Comparison of ENCODE assay signal across 8 cellular contexts in the genomic region with DNA sequence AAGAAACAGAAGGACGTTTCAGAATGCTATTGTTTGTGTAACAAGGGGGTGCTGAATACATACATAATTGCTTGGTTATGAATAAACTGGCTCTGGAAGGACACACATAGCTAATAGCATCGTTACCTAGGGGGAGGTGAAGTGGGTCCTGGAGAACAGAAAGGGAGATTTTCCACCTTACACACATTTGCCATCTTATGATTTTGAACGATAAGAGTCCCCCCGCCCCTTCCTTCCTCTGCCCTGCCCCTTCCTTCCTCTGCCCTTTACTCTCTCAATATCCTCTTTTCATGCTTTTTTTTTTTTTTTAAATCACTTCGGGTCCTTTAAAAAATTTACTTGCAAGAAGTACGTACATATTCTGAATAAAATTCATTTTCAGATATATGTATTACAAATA. TPM values are rescaled to one million over a fixed set of nuclear protein-coding genes. Genes with fewer than 3 reads are reported as not detected.
DNase-seq lines count a peak whose midpoint lies in the region; ATAC-seq and TF ChIP-seq lines count a peak whose summit lies in the region.

No MANE protein-coding gene starts in this region.

- no peaks in the 10 kb centered on the region for H3K36me3 Mint-ChIP-seq in CD14-positive monocyte
- no peaks in the 10 kb centered on the region for H3K36me3 Mint-ChIP-seq in activated T-helper 2 cell treated with anti-CD3 and anti-CD28 coated beads, Interferon-gamma antibody, Interleukin-2, Interleukin-4, amounts not matched to agents 10 μg/mL and 5 μg/mL and 100 μg/mL, durations not matched to agents 14 hours and 24 hours and 36 hours (ENCODE audit: low read depth)

- intact Hi-C loops in CD14-positive monocyte (cut with micrococcal nuclease) (loop anchor here (2.0 to 10.0 kb wide), 7 partner anchors 49 to 389 kb away; a partner anchor contains a TSS), vagina (cut with DNase I) (loop anchor here (10.0 kb wide), 4 partner anchors 89 to 389 kb away; a partner anchor contains a TSS)
- intact Hi-C loops in activated T-helper 2 cell treated with anti-CD3 and anti-CD28 coated beads, Interferon-gamma antibody, Interleukin-2, Interleukin-4, amounts not matched to agents 10 μg/mL and 5 μg/mL and 100 μg/mL, durations not matched to agents 14 hours and 24 hours and 36 hours (cut with micrococcal nuclease) = loop anchor here (1.0 to 10.0 kb wide), 6 partner anchors 27 to 199 kb away; a partner anchor contains a TSS

- H3K9me3 Mint-ChIP-seq in CD14-positive monocyte = no peaks in the 10 kb centered on the region
- no peaks in the 10 kb centered on the region for H3K9me3 Mint-ChIP-seq in activated T-helper 2 cell treated with anti-CD3 and anti-CD28 coated beads, Interferon-gamma antibody, Interleukin-2, Interleukin-4, amounts not matched to agents 10 μg/mL and 5 μg/mL and 100 μg/mL, durations not matched to agents 14 hours and 24 hours and 36 hours

- H3K27ac Mint-ChIP-seq in CD14-positive monocyte = peak overlapping the region; percentile 97 to 100 (median 99)
- peak overlapping the region; percentile 95 for H3K27ac Mint-ChIP-seq in activated T-helper 2 cell treated with anti-CD3 and anti-CD28 coated beads, Interferon-gamma antibody, Interleukin-2, Interleukin-4, amounts not matched to agents 10 μg/mL and 5 μg/mL and 100 μg/mL, durations not matched to agents 14 hours and 24 hours and 36 hours

- H3K9me3 ChIP-seq in neural cell (ENCODE audit: low read length) = no peaks in the 10 kb centered on the region
- H3K9me3 ChIP-seq in vagina = no peaks in the 10 kb centered on the region

- peak overlapping the region; percentile 96 to 97 for H3K4me3 Mint-ChIP-seq in CD14-positive monocyte
- peak overlapping the region; percentile 93 for H3K4me3 Mint-ChIP-seq in activated T-helper 2 cell treated with anti-CD3 and anti-CD28 coated beads, Interferon-gamma antibody, Interleukin-2, Interleukin-4, amounts not matched to agents 10 μg/mL and 5 μg/mL and 100 μg/mL, durations not matched to agents 14 hours and 24 hours and 36 hours (ENCODE audit: low read depth)

- peak overlapping the region; percentile 77 for H3K4me2 ChIP-seq in neural cell (ENCODE audit: low read length)

- TF ChIP-seq EP300 in neural cell (conservative IDR thresholded peaks at IDR 0.05; ENCODE audit: poor library complexity, severe bottlenecking) = no peak

- TF ChIP-seq POLR2A in NB4 (IDR thresholded peaks at IDR 0.05; ENCODE audit: extremely low read depth, insufficient read length) (no peak), vagina (IDR thresholded peaks at IDR 0.05) (no peak)

- DNase-seq in CD14-positive monocyte (ENCODE audit: low spot score) (no peak), NB4 (ENCODE audit: low read depth) (peak; percentile 48), hepatic stellate cell (ENCODE audit: low spot score) (no peak), KG1 (lab: John Stamatoyannopoulos, UW) (no peak), vagina (ENCODE audit: extremely low spot score in 2 of 2) (no peak)
- peak; percentile 43 for DNase-seq in activated T-helper 2 cell treated with anti-CD3 and anti-CD28 coated beads, Interferon-gamma antibody, Interleukin-2, Interleukin-4, amounts not matched to agents 10 μg/mL and 5 μg/mL and 100 μg/mL, durations not matched to agents 14 hours and 24 hours and 36 hours (ENCODE audit: low spot score)

- H3K27ac ChIP-seq in neural cell (ENCODE audit: low read length) (peak overlapping the region; percentile 78), vagina (no peak overlapping the region)

- H3K36me3 ChIP-seq in neural cell (ENCODE audit: insufficient read depth, low read length) (no peaks in the 10 kb centered on the region), vagina (no peaks in the 10 kb centered on the region)

- H4K20me1 ChIP-seq in neural cell (ENCODE audit: insufficient read depth) = no peaks in the 10 kb centered on the region

- peaks cover 3% of the 10 kb centered on the region for H3K27me3 ChIP-seq in neural cell (ENCODE audit: insufficient read depth, low read depth, low read length)
- no peaks in the 10 kb centered on the region for H3K27me3 ChIP-seq in vagina

- TF ChIP-seq CTCF in CD14-positive monocyte (IDR thresholded peaks at IDR 0.05) (no peak), NB4 (IDR thresholded peaks at IDR 0.05; ENCODE audit: low read depth, low read length) (no peak), neural cell (IDR thresholded peaks at IDR 0.05; ENCODE audit: poor library complexity, severe bottlenecking) (no peak), vagina (IDR thresholded peaks at IDR 0.05) (no peak)

- no peak for TF ChIP-seq RAD21 in neural cell (conservative IDR thresholded peaks at IDR 0.05)

- peaks cover 0 to 1% (median 0%) of the 10 kb centered on the region in 3 donors for H3K27me3 Mint-ChIP-seq in CD14-positive monocyte (ENCODE audit: low read depth in 3 of 3)
- no peaks in the 10 kb centered on the region for H3K27me3 Mint-ChIP-seq in activated T-helper 2 cell treated with anti-CD3 and anti-CD28 coated beads, Interferon-gamma antibody, Interleukin-2, Interleukin-4, amounts not matched to agents 10 μg/mL and 5 μg/mL and 100 μg/mL, durations not matched to agents 14 hours and 24 hours and 36 hours (ENCODE audit: low read depth)

- H3F3A ChIP-seq in neural cell (ENCODE audit: insufficient read depth, low read length, poor library complexity, severe bottlenecking) = no peaks in the 10 kb centered on the region

- peak overlapping the region; percentile 71 for H2AFZ ChIP-seq in neural cell (ENCODE audit: low read depth, low read length)

- peak overlapping the region; percentile 74 for H3K4me3 ChIP-seq in NB4 (ENCODE audit: low read depth, low read length)
- peak overlapping the region; percentile 79 for H3K4me3 ChIP-seq in neural cell (ENCODE audit: low read length)
- peak overlapping the region in 1 of 2 donors; percentile 98 for H3K4me3 ChIP-seq in vagina

- H3K4me1 Mint-ChIP-seq in CD14-positive monocyte = peaks cover 63% of the 10 kb centered on the region
- peaks cover 24% of the 10 kb centered on the region for H3K4me1 Mint-ChIP-seq in activated T-helper 2 cell treated with anti-CD3 and anti-CD28 coated beads, Interferon-gamma antibody, Interleukin-2, Interleukin-4, amounts not matched to agents 10 μg/mL and 5 μg/mL and 100 μg/mL, durations not matched to agents 14 hours and 24 hours and 36 hours (ENCODE audit: low read depth)

- no peak for ATAC-seq in GM21447 (IDR thresholded peaks at IDR 0.05; ENCODE audit: unreplicated experiment)

- no peaks in the 10 kb centered on the region for H3K9me2 ChIP-seq in neural cell (ENCODE audit: insufficient read depth, low read length)

- peaks cover 8% of the 10 kb centered on the region for H3K79me2 ChIP-seq in neural cell (replicated peaks; ENCODE audit: insufficient read depth, low read length)

- peak overlapping the region; percentile 81 for H3K9ac ChIP-seq in neural cell (ENCODE audit: low read length)

- H3K4me1 ChIP-seq in vagina = peaks cover 17% of the 10 kb centered on the region

TF ChIP-seq in neural cell, 6 proteins besides CTCF, POLR2A, EP300 and RAD21:
- TF ChIP-seq SMC3 (conservative IDR thresholded peaks at IDR 0.05; ENCODE audit: poor library complexity) (no peak), MXI1 (conservative IDR thresholded peaks at IDR 0.05; ENCODE audit: poor library complexity, severe bottlenecking) (no peak), TAF1 (IDR thresholded peaks at IDR 0.05; ENCODE audit: low read depth) (no peak), EZH2 (IDR thresholded peaks at IDR 0.05; ENCODE audit: borderline replicate concordance, insufficient read depth, low read length, poor library complexity, severe bottlenecking) (no peak), POLR2AphosphoS5 (IDR thresholded peaks at IDR 0.05) (no peak)
- TF ChIP-seq, protein P1, sequence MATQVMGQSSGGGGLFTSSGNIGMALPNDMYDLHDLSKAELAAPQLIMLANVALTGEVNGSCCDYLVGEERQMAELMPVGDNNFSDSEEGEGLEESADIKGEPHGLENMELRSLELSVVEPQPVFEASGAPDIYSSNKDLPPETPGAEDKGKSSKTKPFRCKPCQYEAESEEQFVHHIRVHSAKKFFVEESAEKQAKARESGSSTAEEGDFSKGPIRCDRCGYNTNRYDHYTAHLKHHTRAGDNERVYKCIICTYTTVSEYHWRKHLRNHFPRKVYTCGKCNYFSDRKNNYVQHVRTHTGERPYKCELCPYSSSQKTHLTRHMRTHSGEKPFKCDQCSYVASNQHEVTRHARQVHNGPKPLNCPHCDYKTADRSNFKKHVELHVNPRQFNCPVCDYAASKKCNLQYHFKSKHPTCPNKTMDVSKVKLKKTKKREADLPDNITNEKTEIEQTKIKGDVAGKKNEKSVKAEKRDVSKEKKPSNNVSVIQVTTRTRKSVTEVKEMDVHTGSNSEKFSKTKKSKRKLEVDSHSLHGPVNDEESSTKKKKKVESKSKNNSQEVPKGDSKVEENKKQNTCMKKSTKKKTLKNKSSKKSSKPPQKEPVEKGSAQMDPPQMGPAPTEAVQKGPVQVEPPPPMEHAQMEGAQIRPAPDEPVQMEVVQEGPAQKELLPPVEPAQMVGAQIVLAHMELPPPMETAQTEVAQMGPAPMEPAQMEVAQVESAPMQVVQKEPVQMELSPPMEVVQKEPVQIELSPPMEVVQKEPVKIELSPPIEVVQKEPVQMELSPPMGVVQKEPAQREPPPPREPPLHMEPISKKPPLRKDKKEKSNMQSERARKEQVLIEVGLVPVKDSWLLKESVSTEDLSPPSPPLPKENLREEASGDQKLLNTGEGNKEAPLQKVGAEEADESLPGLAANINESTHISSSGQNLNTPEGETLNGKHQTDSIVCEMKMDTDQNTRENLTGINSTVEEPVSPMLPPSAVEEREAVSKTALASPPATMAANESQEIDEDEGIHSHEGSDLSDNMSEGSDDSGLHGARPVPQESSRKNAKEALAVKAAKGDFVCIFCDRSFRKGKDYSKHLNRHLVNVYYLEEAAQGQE (IDR thresholded peaks at IDR 0.05; ENCODE audit: borderline replicate concordance) = no peak

RNA-seq across cellular contexts. Expression of a gene that starts 0.9 kb away (rescaled TPM):
- 10 to 100 TPM; 33.9 to 37.8 TPM for polyA plus RNA-seq in CD14-positive monocyte
- 17.7 and 19.4 TPM in 2 replicates for total RNA-seq in activated T-helper 2 cell treated with anti-CD3 and anti-CD28 coated beads, Interferon-gamma antibody, Interleukin-2, Interleukin-4, amounts not matched to agents 10 μg/mL and 5 μg/mL and 100 μg/mL, durations not matched to agents 14 hours and 24 hours and 36 hours
- 35.8 and 48.9 TPM in 2 replicates for polyA plus RNA-seq in neural cell
- polyA minus RNA-seq in neural cell = 11.5 and 11.9 TPM in 2 replicates
- total RNA-seq in vagina = 31.7 TPM

Comparison
In these comparisons a context has a peak if more than half of its experiments do, and no peak if none do; other contexts are left out.
1. DNase-seq: peak in NB4 (single experiment) and activated T-helper 2 cell treated with anti-CD3 and anti-CD28 coated beads, Interferon-gamma antibody, Interleukin-2, Interleukin-4, amounts not matched to agents 10 μg/mL and 5 μg/mL and 100 μg/mL, durations not matched to agents 14 hours and 24 hours and 36 hours (single experiment); none in CD14-positive monocyte (single experiment), hepatic stellate cell (single experiment), KG1 (single experiment) and vagina (0 of 2).